In genomic region chrY:13361656-13362393, GRCh38 we compare ENCODE assay signal across 11 cellular contexts.
DNase-seq lines count a peak whose midpoint lies in the region.
"Had no signal": no experiment of that assay in that cellular context is flagged by ENCODE, and none has a peak within 500 bp of the region (broad histone marks: within the 10 kb centered on the region; RNA-seq: fewer than 3 reads in every experiment).

No MANE protein-coding gene starts in this region.

- H3K4ac ChIP-seq in mesendoderm (ENCODE audit: low read depth, low read length): no peak overlapping the region

- no CpG with 5 or more reads among the region's 2 CpGs for WGBS in mesendoderm (ENCODE audit: extremely low coverage, insufficient coverage, low lambda C conversion rate)

- peak overlapping the region; percentile 20 for H3K4me3 Mint-ChIP-seq in T-helper 1 cell treated with Interleukin-12 subunit alpha and Interleukin-12 subunit beta and Interleukin-4 antibody, amounts not matched to agents 30 μg/mL and 1 μg/mL, for 36 hours
- H3K4me3 Mint-ChIP-seq in activated naive CD8-positive, alpha-beta T cell: no peak overlapping the region

- peaks cover 16% of the 10 kb centered on the region for H3K4me1 Mint-ChIP-seq in T-helper 1 cell treated with Interleukin-12 subunit alpha and Interleukin-12 subunit beta and Interleukin-4 antibody, amounts not matched to agents 30 μg/mL and 1 μg/mL, for 36 hours (ENCODE audit: low read depth)
- peaks cover 14% of the 10 kb centered on the region for H3K4me1 Mint-ChIP-seq in activated naive CD8-positive, alpha-beta T cell (ENCODE audit: low read depth)

- no peaks in the 10 kb centered on the region for H3K9me3 Mint-ChIP-seq in T-helper 1 cell treated with Interleukin-12 subunit alpha and Interleukin-12 subunit beta and Interleukin-4 antibody, amounts not matched to agents 30 μg/mL and 1 μg/mL, for 36 hours
- H3K9me3 Mint-ChIP-seq in activated naive CD8-positive, alpha-beta T cell (ENCODE audit: low read depth): no peaks in the 10 kb centered on the region

- no peaks in the 10 kb centered on the region for H3K4me1 ChIP-seq in mesendoderm (ENCODE audit: control insufficient read depth, low read depth, low read length)

- H4K8ac ChIP-seq in mesendoderm (ENCODE audit: low read depth, low read length): no peak overlapping the region

- no peak overlapping the region for H3K27ac ChIP-seq in mesendoderm (ENCODE audit: low read depth, low read length)

- no peak overlapping the region for H3K4me2 ChIP-seq in mesendoderm (ENCODE audit: low read length)

- no peak overlapping the region for H2BK120ac ChIP-seq in mesendoderm (ENCODE audit: low read depth, low read length)

- no peak overlapping the region for H4K5ac ChIP-seq in mesendoderm (ENCODE audit: low read length)

- no peak for DNase-seq in T-helper 1 cell
- peak; percentile 53 for DNase-seq in HCEC 1CT
- DNase-seq in mesendoderm: peak; percentile 70
- DNase-seq in NCI-H2227 (lab: John Stamatoyannopoulos, UW; ENCODE audit: unreplicated experiment): no peak
- no peak for DNase-seq in stimulated activated CD4-positive, alpha-beta T cell treated with anti-CD3 and anti-CD28 coated beads, Interleukin-4, amount 100 ng/mL, for 1 hour
- no peak for DNase-seq in globus pallidus (ENCODE audit: low spot score)
- DNase-seq: Calu3, cortex of kidney, nucleus accumbens had no signal

- no peak overlapping the region for H3K9ac ChIP-seq in mesendoderm (ENCODE audit: low read length)

- H3K4me3 ChIP-seq in mesendoderm (ENCODE audit: low read length): no peak overlapping the region

- H3K79me2 ChIP-seq in mesendoderm (ENCODE audit: control insufficient read depth, insufficient read depth, low read length): no peaks in the 10 kb centered on the region

- H3K36me3 Mint-ChIP-seq in T-helper 1 cell treated with Interleukin-12 subunit alpha and Interleukin-12 subunit beta and Interleukin-4 antibody, amounts not matched to agents 30 μg/mL and 1 μg/mL, for 36 hours (ENCODE audit: low read depth): peaks cover 11% of the 10 kb centered on the region
- H3K36me3 Mint-ChIP-seq in activated naive CD8-positive, alpha-beta T cell: peaks cover 3% of the 10 kb centered on the region

- peak overlapping the region; percentile 23 for H3K27ac Mint-ChIP-seq in T-helper 1 cell treated with Interleukin-12 subunit alpha and Interleukin-12 subunit beta and Interleukin-4 antibody, amounts not matched to agents 30 μg/mL and 1 μg/mL, for 36 hours
- H3K27ac Mint-ChIP-seq in activated naive CD8-positive, alpha-beta T cell: peak overlapping the region; percentile 72

- no peak overlapping the region for H2AK5ac ChIP-seq in mesendoderm (ENCODE audit: low read length)

- H2BK5ac ChIP-seq in mesendoderm (ENCODE audit: low read length): no peak overlapping the region

- no peaks in the 10 kb centered on the region for H3K79me1 ChIP-seq in mesendoderm (ENCODE audit: low read length)

- H3K27me3 ChIP-seq in mesendoderm (ENCODE audit: insufficient read depth, low read length, poor library complexity): no peaks in the 10 kb centered on the region

- H3K23ac ChIP-seq in mesendoderm (ENCODE audit: low read length): no peak overlapping the region

- H3K56ac ChIP-seq in mesendoderm (ENCODE audit: low read length): no peak overlapping the region

- H2BK15ac ChIP-seq in mesendoderm (replicated peaks; ENCODE audit: low read depth): no peak overlapping the region

- H3K18ac ChIP-seq in mesendoderm (ENCODE audit: low read length): no peak overlapping the region

- H3K27me3 Mint-ChIP-seq in T-helper 1 cell treated with Interleukin-12 subunit alpha and Interleukin-12 subunit beta and Interleukin-4 antibody, amounts not matched to agents 30 μg/mL and 1 μg/mL, for 36 hours (ENCODE audit: low read depth): no peaks in the 10 kb centered on the region
- H3K27me3 Mint-ChIP-seq in activated naive CD8-positive, alpha-beta T cell: no peaks in the 10 kb centered on the region

- H3K36me3 ChIP-seq in mesendoderm (ENCODE audit: control insufficient read depth, insufficient read depth, low read length): no peaks in the 10 kb centered on the region

Comparison
In these comparisons a context has a peak if more than half of its experiments do, and no peak if none do; other contexts are left out.
1. DNase-seq: peak in HCEC 1CT (single experiment) and mesendoderm (single experiment); none in T-helper 1 cell (0 of 5), NCI-H2227 (single experiment), stimulated activated CD4-positive, alpha-beta T cell treated with anti-CD3 and anti-CD28 coated beads, Interleukin-4, amount 100 ng/mL, for 1 hour (single experiment) and globus pallidus (single experiment).